16 cellular contexts compared by ENCODE assay signal in the genomic region with DNA sequence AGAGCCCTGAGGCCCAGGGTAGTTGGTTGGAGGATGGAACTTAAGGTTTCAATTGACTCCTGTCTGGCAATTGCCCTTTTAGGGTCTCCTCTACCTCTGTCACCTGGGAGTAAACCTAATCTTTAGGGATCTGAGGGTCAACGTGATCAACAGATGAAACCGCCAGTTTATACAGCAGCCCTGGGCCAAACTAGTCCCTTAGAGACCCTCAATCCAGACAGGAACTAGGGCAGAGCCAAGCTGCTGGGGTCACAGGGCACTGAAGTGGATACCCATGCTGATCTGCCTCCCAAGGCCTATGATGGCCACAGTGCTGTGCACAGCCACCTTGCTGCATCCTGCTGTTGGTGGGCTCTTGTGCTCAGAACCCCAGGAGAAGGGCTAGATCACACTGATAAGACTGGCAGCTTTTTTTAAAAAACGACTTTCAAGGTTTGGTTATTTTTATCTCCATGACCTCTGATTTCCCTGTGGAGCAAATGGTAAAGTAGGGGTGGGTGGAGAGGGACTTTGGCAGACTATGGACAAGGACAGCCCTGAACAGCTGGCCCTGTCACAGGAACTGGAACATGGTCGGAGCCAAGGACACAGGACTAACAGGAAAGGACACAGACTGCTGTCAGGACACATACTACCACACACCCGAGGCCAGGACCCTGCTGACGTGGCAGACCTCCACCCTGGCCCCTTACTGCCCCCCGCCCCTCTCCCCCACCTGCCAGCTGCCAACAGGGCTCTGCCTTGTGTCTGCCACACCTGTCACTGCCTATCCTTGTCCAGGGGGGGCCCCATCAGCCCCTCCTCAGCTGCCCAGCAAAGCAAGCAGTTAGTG. TPM values are rescaled to one million over a fixed set of nuclear protein-coding genes. Genes with fewer than 3 reads are reported as not detected.
DNase-seq lines count a peak whose midpoint lies in the region; ATAC-seq and TF ChIP-seq lines count a peak whose summit lies in the region.
"Had no signal": no experiment of that assay in that cellular context is flagged by ENCODE, and none has a peak within 500 bp of the region (broad histone marks: within the 10 kb centered on the region; RNA-seq: fewer than 3 reads in every experiment).

No MANE protein-coding gene starts in this region.

- no peaks in the 10 kb centered on the region for H3K9me3 Mint-ChIP-seq in stimulated activated naive CD8-positive, alpha-beta T cell treated with anti-CD3 and anti-CD28 coated beads, Interleukin-15, Interleukin-2, amounts not matched to agents 100 ng/mL and 50 ng/mL, for 24 hours
- no peaks in the 10 kb centered on the region for H3K9me3 Mint-ChIP-seq in stimulated activated naive CD8-positive, alpha-beta T cell treated with anti-CD3 and anti-CD28 coated beads, Interleukin-15, amount 100 ng/mL, for 72 hours
- H3K9me3 Mint-ChIP-seq in nephron = no peaks in the 10 kb centered on the region

- H3K27ac Mint-ChIP-seq in stimulated activated naive CD8-positive, alpha-beta T cell treated with anti-CD3 and anti-CD28 coated beads, Interleukin-15, Interleukin-2, amounts not matched to agents 100 ng/mL and 50 ng/mL, for 24 hours = peak overlapping the region; percentile 33
- H3K27ac Mint-ChIP-seq in stimulated activated naive CD8-positive, alpha-beta T cell treated with anti-CD3 and anti-CD28 coated beads, Interleukin-15, amount 100 ng/mL, for 72 hours = no peak overlapping the region
- H3K27ac Mint-ChIP-seq in nephron = peak overlapping the region; percentile 54 to 87 (median 84)

- H3K4me3 Mint-ChIP-seq in stimulated activated naive CD8-positive, alpha-beta T cell treated with anti-CD3 and anti-CD28 coated beads, Interleukin-15, Interleukin-2, amounts not matched to agents 100 ng/mL and 50 ng/mL, for 24 hours = no peak overlapping the region
- no peak overlapping the region for H3K4me3 Mint-ChIP-seq in stimulated activated naive CD8-positive, alpha-beta T cell treated with anti-CD3 and anti-CD28 coated beads, Interleukin-15, amount 100 ng/mL, for 72 hours
- peak overlapping the region in 2 of 3 experiments; percentile 70 to 81 for H3K4me3 Mint-ChIP-seq in nephron
- H3K4me3 Mint-ChIP-seq: B cell had no signal

- intact Hi-C loops in Right ventricle myocardium superior (cut with DNase I) (no loop called here), head of caudate nucleus (cut with DNase I) (no loop called here)

- H3K27me3 Mint-ChIP-seq in stimulated activated naive CD8-positive, alpha-beta T cell treated with anti-CD3 and anti-CD28 coated beads, Interleukin-15, Interleukin-2, amounts not matched to agents 100 ng/mL and 50 ng/mL, for 24 hours = no peaks in the 10 kb centered on the region
- no peaks in the 10 kb centered on the region for H3K27me3 Mint-ChIP-seq in stimulated activated naive CD8-positive, alpha-beta T cell treated with anti-CD3 and anti-CD28 coated beads, Interleukin-15, amount 100 ng/mL, for 72 hours
- H3K27me3 Mint-ChIP-seq in nephron (ENCODE audit: low read depth) = no peaks in the 10 kb centered on the region
- H3K27me3 Mint-ChIP-seq: B cell had no signal

- no peak for TF ChIP-seq CTCF in nephron (IDR thresholded peaks at IDR 0.05; ENCODE audit: unreplicated experiment in 3 of 3)

- in situ Hi-C loops in KBM-7 (cut with MboI; ENCODE audit: low pct_unique_long_range_greater_than_20kb, low sequenced_read_pairs) = no loop called here

- H3K36me3 Mint-ChIP-seq in stimulated activated naive CD8-positive, alpha-beta T cell treated with anti-CD3 and anti-CD28 coated beads, Interleukin-15, Interleukin-2, amounts not matched to agents 100 ng/mL and 50 ng/mL, for 24 hours (ENCODE audit: low read depth) = no peaks in the 10 kb centered on the region
- no peaks in the 10 kb centered on the region for H3K36me3 Mint-ChIP-seq in nephron (ENCODE audit: low read depth)

- no peak for ATAC-seq in stimulated activated naive CD8-positive, alpha-beta T cell treated with anti-CD3 and anti-CD28 coated beads, Interleukin-15, amount 100 ng/mL, for 72 hours
- peak; percentile 73 for ATAC-seq in Right ventricle myocardium superior (ENCODE audit: poor library complexity)

- peaks cover 25% of the 10 kb centered on the region for H3K4me1 Mint-ChIP-seq in stimulated activated naive CD8-positive, alpha-beta T cell treated with anti-CD3 and anti-CD28 coated beads, Interleukin-15, Interleukin-2, amounts not matched to agents 100 ng/mL and 50 ng/mL, for 24 hours (ENCODE audit: low read depth)
- peaks cover 40% of the 10 kb centered on the region for H3K4me1 Mint-ChIP-seq in stimulated activated naive CD8-positive, alpha-beta T cell treated with anti-CD3 and anti-CD28 coated beads, Interleukin-15, amount 100 ng/mL, for 72 hours
- peaks cover 39% of the 10 kb centered on the region for H3K4me1 Mint-ChIP-seq in nephron

- DNase-seq in stimulated activated naive CD8-positive, alpha-beta T cell treated with anti-CD3 and anti-CD28 coated beads, Interleukin-15, amount 100 ng/mL, for 72 hours = no peak
- DNase-seq in Right ventricle myocardium superior (peak; percentile 85), KBM-7 (no peak), head of caudate nucleus (no peak), NCI-H510A (lab: John Stamatoyannopoulos, UW) (no peak)
- no peak for DNase-seq in effector CD8-positive, alpha-beta T cell (lab: John Stamatoyannopoulos, UW)
- DNase-seq: activated CD4-positive, alpha-beta T cell treated with anti-CD3 and anti-CD28 coated beads for 1 hour; activated T-cell treated with anti-CD3 and anti-CD28 coated beads, Interleukin-2, amount 50 U/mL, for 1 hour; dorsolateral prefrontal cortex; NCI-H226; nucleus accumbens had no signal

RNA-seq across cellular contexts. Expression of a gene that starts 0.5 kb away (rescaled TPM):
- total RNA-seq in Right ventricle myocardium superior = 126 TPM
- total RNA-seq: ascending aorta, fibroblast of lung had no signal

RNA-seq across cellular contexts. Expression of a gene that starts 5.1 kb away (rescaled TPM):
- 129 TPM for total RNA-seq in Right ventricle myocardium superior

RNA-seq across cellular contexts. Expression of a gene that starts 10.5 kb away (rescaled TPM):
- total RNA-seq in Right ventricle myocardium superior = 14.4 TPM

RNA-seq across cellular contexts. Expression of a gene that starts 15.5 kb away (rescaled TPM):
- total RNA-seq in Right ventricle myocardium superior = 88.8 TPM

RNA-seq across cellular contexts. Expression of a gene that starts 16.2 kb away (rescaled TPM):
- total RNA-seq in Right ventricle myocardium superior = 0.75 TPM
- total RNA-seq: ascending aorta had no signal

Comparison
In these comparisons a context has a peak if more than half of its experiments do, and no peak if none do; other contexts are left out.
1. H3K27ac Mint-ChIP-seq: peak in stimulated activated naive CD8-positive, alpha-beta T cell treated with anti-CD3 and anti-CD28 coated beads, Interleukin-15, Interleukin-2, amounts not matched to agents 100 ng/mL and 50 ng/mL, for 24 hours (single experiment) and nephron (3 of 3); none in stimulated activated naive CD8-positive, alpha-beta T cell treated with anti-CD3 and anti-CD28 coated beads, Interleukin-15, amount 100 ng/mL, for 72 hours (0 of 2).
2. H3K4me3 Mint-ChIP-seq: peak in nephron (2 of 3); none in stimulated activated naive CD8-positive, alpha-beta T cell treated with anti-CD3 and anti-CD28 coated beads, Interleukin-15, Interleukin-2, amounts not matched to agents 100 ng/mL and 50 ng/mL, for 24 hours (single experiment) and stimulated activated naive CD8-positive, alpha-beta T cell treated with anti-CD3 and anti-CD28 coated beads, Interleukin-15, amount 100 ng/mL, for 72 hours (0 of 2).